In genomic region chr2:219252084-219252483, GRCh38 we compare ENCODE assay signal across 8 cellular contexts. TPM values are rescaled to one million over a fixed set of nuclear protein-coding genes. Genes with fewer than 3 reads are reported as not detected.
DNase-seq lines count a peak whose midpoint lies in the region; ATAC-seq and TF ChIP-seq lines count a peak whose summit lies in the region.

No MANE protein-coding gene starts in this region.

- ATAC-seq in GM21528 (IDR thresholded peaks at IDR 0.05; ENCODE audit: low FRiP score, unreplicated experiment) (no peak), omental fat pad (ENCODE audit: low FRiP score) (no peak), HG03571 (IDR thresholded peaks at IDR 0.05; ENCODE audit: unreplicated experiment) (no peak)

- H3K4me2 ChIP-seq in OCI-LY3 (ENCODE audit: low read length), result peak overlapping the region; percentile 77

- peaks cover 26% of the 10 kb centered on the region for H3K79me2 ChIP-seq in OCI-LY3 (ENCODE audit: low read length)

- H3K9me3 ChIP-seq in OCI-LY3 (ENCODE audit: insufficient read depth, low read length), result no peaks in the 10 kb centered on the region
- no peaks in the 10 kb centered on the region for H3K9me3 ChIP-seq in breast epithelium
- no peaks in the 10 kb centered on the region for H3K9me3 ChIP-seq in neutrophil

- H3K36me3 ChIP-seq in OCI-LY3 (replicated peaks; ENCODE audit: low read depth, low read length), result peaks cover 18% of the 10 kb centered on the region
- H3K36me3 ChIP-seq in breast epithelium, result no peaks in the 10 kb centered on the region
- H3K36me3 ChIP-seq in neutrophil, result peaks cover 41% of the 10 kb centered on the region

- H3K4me3 ChIP-seq in OCI-LY3 (ENCODE audit: low read length) (peak overlapping the region; percentile 96), breast epithelium (peak overlapping the region; percentile 55 to 76 (median 69)), neutrophil (ENCODE audit: low read depth in 1 of 2, low read length in 1 of 2) (peak overlapping the region; percentile 96 to 99)

- H4K20me1 ChIP-seq in OCI-LY3 (ENCODE audit: insufficient read depth, low read length), result no peaks in the 10 kb centered on the region

- H3K4me1 ChIP-seq in OCI-LY3 (ENCODE audit: low read length) (peaks cover 40% of the 10 kb centered on the region), breast epithelium (peaks cover 19 to 24% of the 10 kb centered on the region in 2 donors), neutrophil (ENCODE audit: control insufficient read depth in 1 of 2, insufficient read depth in 1 of 2, low read depth in 1 of 2, low read length in 1 of 2) (peaks cover 71 to 73% of the 10 kb centered on the region in 2 experiments)

- DNase-seq in COLO668 (lab: John Stamatoyannopoulos, UW; ENCODE audit: unreplicated experiment) (peak; percentile 60), breast epithelium (ENCODE audit: low spot score in 2 of 2) (no peak), NCI-H1694 treated with DMSO at 0.1 percent for 48 hours (lab: John Stamatoyannopoulos, UW) (no peak), omental fat pad (ENCODE audit: low spot score) (no peak)

- no peak for TF ChIP-seq POLR2A in breast epithelium (IDR thresholded peaks at IDR 0.05)

- H3K9ac ChIP-seq in OCI-LY3 (ENCODE audit: low read length), result peak overlapping the region; percentile 94

- H3K27ac ChIP-seq in OCI-LY3 (ENCODE audit: low read length) (no peak overlapping the region), breast epithelium (peak overlapping the region; percentile 93 to 98), neutrophil (peak overlapping the region; percentile 95)

- H2AFZ ChIP-seq in OCI-LY3 (ENCODE audit: low read depth, low read length), result no peak overlapping the region

- H3K27me3 ChIP-seq in OCI-LY3 (ENCODE audit: low read depth, low read length) (no peaks in the 10 kb centered on the region; the same call in 1 of the 2 replicates), breast epithelium (no peaks in the 10 kb centered on the region), neutrophil (no peaks in the 10 kb centered on the region)

- TF ChIP-seq CTCF in OCI-LY3 (IDR thresholded peaks at IDR 0.05; ENCODE audit: low read depth, low read length), result no peak
- no peak for TF ChIP-seq CTCF in breast epithelium (IDR thresholded peaks at IDR 0.05)
- TF ChIP-seq CTCF in neutrophil (IDR thresholded peaks at IDR 0.05), result no peak
- TF ChIP-seq CTCF in omental fat pad (IDR thresholded peaks at IDR 0.05), result no peak

- intact Hi-C loops in breast epithelium (cut with DNase I; ENCODE audit: low total_unique reads), result no loop called here

RNA-seq across cellular contexts. Expression of gene TUBA4B, which starts 1.0 kb away (rescaled TPM):
- under 1 TPM in 1 of 3 donors, not detected in 2; 0.16 TPM for total RNA-seq in breast epithelium
- total RNA-seq in omental fat pad, result not detected

RNA-seq across cellular contexts. Expression of gene TUBA4A, which starts 1.6 kb away (rescaled TPM):
- 10 to 100 TPM in 2 of 3 donors, 1 to 10 TPM in 1; 5.4 to 73.3 (median 48.8) TPM for total RNA-seq in breast epithelium
- total RNA-seq in omental fat pad, result 10 to 100 TPM; 26.9 to 74.0 (median 50.3) TPM

RNA-seq across cellular contexts. Expression of gene STK16, which starts 6.8 kb away (rescaled TPM):
- total RNA-seq in breast epithelium, result 10 to 100 TPM; 13.1 to 18.1 (median 16.4) TPM
- 10 to 100 TPM in 3 of 4 donors, 1 to 10 TPM in 1; 9.8 to 18.9 (median 12.5) TPM for total RNA-seq in omental fat pad

RNA-seq across cellular contexts. Expression of gene GLB1L, which starts 6.8 kb away (rescaled TPM):
- 10 to 100 TPM; 10.2 to 15.7 (median 11.8) TPM for total RNA-seq in breast epithelium
- total RNA-seq in omental fat pad, result 10 to 100 TPM in 3 of 4 donors, 1 to 10 TPM in 1; 9.0 to 21.9 (median 12.3) TPM

RNA-seq across cellular contexts. Expression of gene ANKZF1, which starts 22.5 kb away (rescaled TPM):
- total RNA-seq in breast epithelium, result 100 to 1,000 TPM in 1 of 3 donors, 10 to 100 TPM in 2; 29.3 to 101 (median 67.8) TPM
- 10 to 100 TPM; 13.5 to 77.4 (median 22.7) TPM for total RNA-seq in omental fat pad
